Comparison of ENCODE assay signal across 21 cellular contexts in the genomic region with DNA sequence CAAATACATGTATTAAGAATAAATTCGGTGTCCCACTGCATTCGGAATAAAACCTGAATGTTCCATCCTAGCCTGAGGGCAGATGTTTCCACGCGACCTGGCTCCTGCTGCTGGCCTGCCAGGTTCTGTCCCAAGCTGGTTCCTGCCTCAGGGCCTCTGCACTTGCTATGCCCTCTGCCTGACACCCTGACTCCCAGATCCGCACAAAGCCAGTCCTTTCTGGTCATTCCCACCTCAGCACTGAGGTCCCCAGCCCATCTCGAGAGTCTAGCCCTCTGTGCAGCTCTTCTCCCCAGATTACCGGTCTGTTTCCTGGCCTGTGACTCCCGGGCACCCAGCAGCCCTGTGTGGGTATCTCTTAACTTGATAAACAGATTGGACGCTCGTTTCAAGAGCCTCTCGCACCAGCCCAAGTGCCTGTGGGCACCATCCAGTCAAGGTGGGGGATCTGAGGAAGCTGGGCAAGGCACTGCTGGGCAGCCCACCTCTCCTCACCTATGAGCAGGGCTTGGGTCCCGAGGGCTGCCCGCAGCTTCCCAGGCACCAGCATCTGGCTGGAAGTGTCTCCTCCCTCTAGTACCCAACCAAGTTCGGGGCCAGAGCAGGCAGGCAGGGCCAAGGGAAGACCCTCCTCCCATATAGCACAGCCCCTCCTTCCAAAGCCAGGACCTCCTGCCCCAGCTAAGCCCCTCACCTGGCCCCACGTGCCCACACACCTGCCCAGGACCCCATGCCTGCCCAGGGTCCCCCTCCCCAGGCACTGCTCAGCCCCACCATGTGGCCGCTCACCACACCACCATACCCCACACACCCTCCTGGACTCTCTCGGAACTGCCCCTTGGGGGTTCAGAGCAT.
A peak's percentile ranks its signal among the peaks of the same experiment; 100 is the strongest.
DNase-seq lines count a peak whose midpoint lies in the region; ATAC-seq, FAIRE-seq and TF ChIP-seq lines count a peak whose summit lies in the region.
"Had no signal": no experiment of that assay in that cellular context is flagged by ENCODE, and none has a peak within 500 bp of the region (broad histone marks: within the 10 kb centered on the region; RNA-seq: fewer than 3 reads in every experiment).

No MANE protein-coding gene starts in this region.

- POLR2A ChIA-PET in GM12878 (lab: Charles Lee) = no interaction called here

- peaks cover 17% of the 10 kb centered on the region for H3K36me3 ChIP-seq in left ventricle myocardium inferior
- peaks cover 4 to 20% of the 10 kb centered on the region in 2 experiments; a peak in 3 of 4 replicates for H3K36me3 ChIP-seq in GM12878 (ENCODE audit: control insufficient read depth in 2 of 2, insufficient read depth in 2 of 2, low read length in 1 of 2)
- H3K36me3 ChIP-seq in uterus = no peaks in the 10 kb centered on the region

- peaks cover 5% of the 10 kb centered on the region for H3K36me3 Mint-ChIP-seq in memory B cell

- H3K9me3 ChIP-seq in left ventricle myocardium inferior (replicated peaks) = no peaks in the 10 kb centered on the region
- H3K9me3 ChIP-seq in GM12878 (replicated peaks; ENCODE audit: control insufficient read depth, insufficient read depth, low read length) = no peaks in the 10 kb centered on the region
- no peaks in the 10 kb centered on the region for H3K9me3 ChIP-seq in uterus

- no peaks in the 10 kb centered on the region for H3K27me3 Mint-ChIP-seq in memory B cell
- H3K27me3 Mint-ChIP-seq: activated CD4-positive, alpha-beta T cell treated with anti-CD3 and anti-CD28 coated beads, Interleukin-2, amount 10 ng/mL, durations not matched to agents 7 days and 5 days had no signal

- H3K4me2 ChIP-seq in GM12878 (ENCODE audit: control insufficient read depth, insufficient read depth) = no peak overlapping the region

- H3K4me3 Mint-ChIP-seq in memory B cell = no peak overlapping the region
- H3K4me3 Mint-ChIP-seq: activated CD4-positive, alpha-beta T cell treated with anti-CD3 and anti-CD28 coated beads, Interleukin-2, amount 10 ng/mL, durations not matched to agents 7 days and 5 days had no signal

- intact Hi-C loops in left ventricle myocardium inferior (cut with micrococcal nuclease) = no loop called here
- intact Hi-C loops in Right ventricle myocardium superior (cut with DNase I) = no loop called here
- intact Hi-C loops in GM12878 (cut with micrococcal nuclease; ENCODE audit: unreplicated experiment) = no loop called here
- intact Hi-C loops in uterus (cut with DNase I; ENCODE audit: low total_unique reads) = no loop called here

- no peaks in the 10 kb centered on the region for H4K20me1 ChIP-seq in GM12878 (ENCODE audit: control insufficient read depth, insufficient read depth)

- H3K27ac ChIP-seq in left ventricle myocardium inferior (replicated peaks) = peak overlapping the region; percentile 40
- no peak overlapping the region for H3K27ac ChIP-seq in GM12878 (ENCODE audit: control insufficient read depth, insufficient read depth)
- peak overlapping the region; percentile 31 to 57 for H3K27ac ChIP-seq in uterus
- H3K27ac ChIP-seq: HL-60 had no signal

- H3K9ac ChIP-seq in GM12878 (ENCODE audit: control insufficient read depth, insufficient read depth, low read length) = no peak overlapping the region

- no peak for TF ChIP-seq RAD21 in GM12878 (IDR thresholded peaks at IDR 0.05; ENCODE audit: insufficient read depth, low read depth, low read length)

- no peak for FAIRE-seq in GM12878 (lab: Jason Lieb, UNC)
- FAIRE-seq: colon, D721Med, small intestine, urothelium cell line had no signal

- ATAC-seq in Right ventricle myocardium superior (ENCODE audit: poor library complexity) = no peak
- no peak for ATAC-seq in GM12878
- no peak for ATAC-seq in memory B cell (ENCODE audit: low read depth)
- no peak for ATAC-seq in GM21526 (IDR thresholded peaks at IDR 0.05; ENCODE audit: low FRiP score, unreplicated experiment)

- H3K4me3 ChIP-seq in left ventricle myocardium inferior (no peak overlapping the region), GM12878 (no peak overlapping the region), uterus (no peak overlapping the region)

- BruUV-seq in GM12878 (replicated peaks; lab: Mats Ljungman, UMichigan) = no TSS peak

- no peaks in the 10 kb centered on the region for H3K79me2 ChIP-seq in GM12878 (ENCODE audit: control insufficient read depth, insufficient read depth, low read length)

- no peaks in the 10 kb centered on the region for H3K27me3 ChIP-seq in left ventricle myocardium inferior (ENCODE audit: low read depth)
- H3K27me3 ChIP-seq in GM12878 (replicated peaks in 1 of 2; ENCODE audit: control insufficient read depth in 2 of 2, insufficient read depth in 2 of 2, low read length in 1 of 2) = no peaks in the 10 kb centered on the region
- no peaks in the 10 kb centered on the region for H3K27me3 ChIP-seq in uterus

- H3K9me3 Mint-ChIP-seq in memory B cell = no peaks in the 10 kb centered on the region

- peaks cover 18% of the 10 kb centered on the region for H3K4me1 Mint-ChIP-seq in memory B cell
- H3K4me1 Mint-ChIP-seq: activated CD4-positive, alpha-beta T cell treated with anti-CD3 and anti-CD28 coated beads, Interleukin-2, amount 10 ng/mL, durations not matched to agents 7 days and 5 days had no signal

- TF ChIP-seq POLR2A in GM12878 (IDR thresholded peaks at IDR 0.05; ENCODE audit: low read depth, low read length) (peak; percentile 37), uterus (IDR thresholded peaks at IDR 0.05) (no peak)

- CTCF ChIA-PET in GM12878 (lab: Yijun Ruan, JAX) = no interaction called here

- DNase-seq in left ventricle myocardium inferior (no peak), Right ventricle myocardium superior (no peak), GM12878 (ENCODE audit: low read depth, low spot score) (no peak), memory B cell (ENCODE audit: low spot score in 2 of 2) (no peak), uterus (no peak), NCI-H82 treated with DMSO at 0.1 percent for 48 hours (lab: John Stamatoyannopoulos, UW; ENCODE audit: unreplicated experiment) (no peak), OCI-M2 (lab: John Stamatoyannopoulos, UW; ENCODE audit: unreplicated experiment) (no peak)
- DNase-seq: activated CD4-positive, alpha-beta T cell treated with anti-CD3 and anti-CD28 coated beads, Interleukin-2, amount 10 ng/mL, durations not matched to agents 7 days and 5 days; activated T-cell treated with anti-CD3 and anti-CD28 coated beads, Interleukin-2, amount 50 U/mL, for 1 hour; islet precursor cell; midbrain; NCI-H1417; SHP77; small intestine; stimulated activated naive CD4-positive, alpha-beta T cell; T-helper 9 cell had no signal

- RAD21 ChIA-PET in GM12878 (lab: Charles Lee; ENCODE audit: unreplicated experiment) = no interaction called here

- TF ChIP-seq CTCF in left ventricle myocardium inferior (IDR thresholded peaks at IDR 0.05; ENCODE audit: borderline replicate concordance) = no peak
- TF ChIP-seq CTCF in GM12878 (IDR thresholded peaks at IDR 0.05 in 2 of 3, conservative IDR thresholded peaks at IDR 0.05 in 1 of 3; ENCODE audit: control insufficient read depth in 2 of 3, extremely low read depth in 1 of 3, insufficient read depth in 1 of 3, low read depth in 3 of 3, low read length in 3 of 3) = no peak
- no peak for TF ChIP-seq CTCF in uterus (IDR thresholded peaks at IDR 0.05)

- WGBS in GM12878 (ENCODE audit: insufficient coverage, insufficient replicate concordance, low lambda C conversion rate, missing lambda C conversion rate) = 88% methylated on average over 16 of the region's 17 CpGs

- no peak for TF ChIP-seq EP300 in GM12878 (IDR thresholded peaks at IDR 0.05; ENCODE audit: borderline replicate concordance in 1 of 2, control insufficient read depth in 1 of 2, low read depth in 2 of 2, low read length in 2 of 2)

- SMC1A ChIA-PET in GM12878 (lab: Charles Lee; ENCODE audit: uncharacterized antibody, unreplicated experiment) = no interaction called here

- H3K4me1 ChIP-seq in left ventricle myocardium inferior (peaks cover 59% of the 10 kb centered on the region), GM12878 (ENCODE audit: control insufficient read depth, insufficient read depth, low read length) (no peaks in the 10 kb centered on the region), uterus (peaks cover 4 to 5% of the 10 kb centered on the region in 2 donors)

- peak overlapping the region; percentile 65 for H3K27ac Mint-ChIP-seq in memory B cell
- H3K27ac Mint-ChIP-seq: activated CD4-positive, alpha-beta T cell treated with anti-CD3 and anti-CD28 coated beads, Interleukin-2, amount 10 ng/mL, durations not matched to agents 7 days and 5 days had no signal

- in situ Hi-C loops in GM12878 (cut with MboI) = no loop called here

- H2AFZ ChIP-seq in GM12878 (ENCODE audit: control insufficient read depth, low read depth, low read length) = no peak overlapping the region

TF ChIP-seq in GM12878, 131 proteins besides CTCF, POLR2A, EP300 and RAD21 (continues in another document):
- TF ChIP-seq PKNOX1 (IDR thresholded peaks at IDR 0.05) (no peak), KLF5 (IDR thresholded peaks at IDR 0.05; ENCODE audit: partially characterized antibody) (no peak), SIN3A (IDR thresholded peaks at IDR 0.05; ENCODE audit: low read depth, low read length) (no peak), YBX1 (IDR thresholded peaks at IDR 0.05) (no peak), ZNF274 (IDR thresholded peaks at IDR 0.05; ENCODE audit: insufficient read depth, insufficient read length) (no peak)
